8 cellular contexts compared by ENCODE assay signal in the genomic region with DNA sequence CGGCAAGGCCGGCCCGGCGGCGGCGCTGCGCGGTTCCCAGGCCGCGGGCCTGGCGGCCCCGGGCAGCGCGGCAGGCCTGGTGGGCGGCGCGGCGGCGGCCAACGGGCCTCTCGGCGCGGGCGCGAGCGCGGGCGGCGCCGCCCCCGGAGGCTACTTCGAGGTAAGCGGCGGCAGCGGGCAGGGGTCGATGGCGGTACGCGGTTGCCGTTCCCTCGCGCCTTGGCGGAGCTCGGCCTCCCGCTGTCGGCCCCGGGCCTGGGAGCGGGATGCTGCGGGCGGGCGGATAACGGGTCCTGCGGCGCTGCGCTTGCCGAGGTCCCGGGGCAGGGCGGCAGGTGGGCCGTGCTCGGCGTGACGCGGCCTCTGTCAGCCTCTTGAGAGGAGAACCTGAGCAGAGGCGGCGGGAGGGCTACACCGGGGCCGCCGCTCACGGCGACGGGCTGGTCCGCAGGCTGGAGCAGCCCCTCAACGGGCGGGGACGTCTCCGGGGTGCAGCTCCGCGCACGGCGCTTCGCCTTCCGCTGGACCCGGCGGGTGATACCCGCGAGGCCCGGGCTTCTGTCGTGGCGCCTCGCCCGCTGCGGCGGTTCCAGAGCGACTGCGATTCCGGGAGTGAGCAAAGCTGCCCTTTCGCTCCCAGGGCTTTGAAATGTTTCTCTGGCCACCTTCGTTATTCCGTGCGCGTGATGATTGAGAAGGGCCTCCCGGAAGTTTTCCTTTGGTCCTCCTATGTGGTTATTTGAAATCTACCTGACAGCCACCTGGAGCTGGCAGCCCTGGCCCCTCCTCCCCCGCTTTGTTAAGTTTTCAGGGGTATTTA. TPM values are rescaled to one million over a fixed set of nuclear protein-coding genes. Genes with fewer than 3 reads are reported as not detected.
DNase-seq lines count a peak whose midpoint lies in the region; ATAC-seq and TF ChIP-seq lines count a peak whose summit lies in the region.

No MANE protein-coding gene starts in this region.

- ATAC-seq in GM19025 (IDR thresholded peaks at IDR 0.05; ENCODE audit: low read depth, unreplicated experiment) (peak; percentile 14), HG03442 (IDR thresholded peaks at IDR 0.05; ENCODE audit: unreplicated experiment) (peak; percentile 26)

- H3K4me3 ChIP-seq in AG04450 (ENCODE audit: low read depth, low read length) (peak overlapping the region; percentile 77), iPS-11a (ENCODE audit: low read depth, low read length) (peak overlapping the region; percentile 71), skeletal muscle cell (ENCODE audit: low read depth, low read length) (peak overlapping the region; percentile 87)

- POLR2A ChIA-PET in AG04450 (lab: Yijun Ruan, JAX): interaction anchor here (0.6 kb wide), 2 partner anchors 69 to 92 kb away, joined by 5 to 6 read pairs; no protein-coding TSS in a partner anchor

- no peaks in the 10 kb centered on the region for H3K27me3 ChIP-seq in AG04450 (ENCODE audit: control insufficient read depth, insufficient read depth, low read length)

- H3K9me3 ChIP-seq in AG04450 (ENCODE audit: control insufficient read depth, insufficient read depth, low read length): no peaks in the 10 kb centered on the region; the same call in 1 of the 2 replicates

- no peak for TF ChIP-seq CTCF in AG04450 (IDR thresholded peaks at IDR 0.05; ENCODE audit: low read depth, low read length)

- DNase-seq in AG04450 (ENCODE audit: low read depth, low spot score) (no peak), T follicular helper cell (ENCODE audit: low read depth) (peak; percentile 36), anterior cingulate cortex (lab: John Stamatoyannopoulos, UW) (peak in 37 of 58 donors; percentile 3 to 59 (median 34)), skeletal muscle cell (ENCODE audit: low read depth) (no peak), KG1 (lab: John Stamatoyannopoulos, UW) (no peak)

- peak overlapping the region; percentile 39 for H3K27ac ChIP-seq in AG04450 (ENCODE audit: low read depth, low read length)

- CTCF ChIA-PET in AG04450 (lab: Charles Lee): no interaction called here

RNA-seq across cellular contexts. Expression of a gene that starts 0.8 kb away (rescaled TPM):
- polyA plus RNA-seq in AG04450 (2011; rRNA removed): 5.9 and 7.8 TPM in 2 replicates
- 22.2 and 25.3 TPM in 2 replicates for polyA minus RNA-seq in AG04450 (2011; rRNA and poly(A)+ RNA removed)

Comparison
In these comparisons a context has a peak if more than half of its experiments do, and no peak if none do; other contexts are left out.
1. DNase-seq: peak in T follicular helper cell (single experiment) and anterior cingulate cortex (37 of 58); none in AG04450 (single experiment), skeletal muscle cell (single experiment) and KG1 (single experiment).
2. Peak in every context shown above with its lines, with median percentiles within 50 percentile points of each other: H3K4me3 ChIP-seq.